ENCODE assay signal across 17 cellular contexts in the genomic region with DNA sequence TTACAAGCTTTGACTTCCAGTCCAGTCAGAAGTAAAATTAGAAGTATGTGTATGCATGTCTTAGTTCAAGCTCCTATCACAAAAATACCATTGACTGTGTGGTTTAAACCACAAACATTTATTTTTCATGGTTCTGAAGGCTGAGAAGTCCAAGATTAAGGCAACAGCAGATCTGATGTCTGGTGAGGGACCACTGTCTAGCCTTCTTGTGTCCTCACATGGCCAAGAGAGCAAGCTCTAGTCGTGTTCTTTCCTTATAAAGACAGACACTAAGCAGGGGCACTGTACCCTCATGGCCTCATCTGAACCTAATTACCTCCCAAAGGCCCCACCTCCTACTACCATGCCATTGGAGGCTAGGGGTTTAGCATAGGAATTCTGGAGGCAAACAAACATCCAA. TPM values are rescaled to one million over a fixed set of nuclear protein-coding genes. Genes with fewer than 3 reads are reported as not detected.
DNase-seq lines count a peak whose midpoint lies in the region; ATAC-seq, FAIRE-seq and TF ChIP-seq lines count a peak whose summit lies in the region.
"Had no signal": no experiment of that assay in that cellular context is flagged by ENCODE, and none has a peak within 500 bp of the region (broad histone marks: within the 10 kb centered on the region; RNA-seq: fewer than 3 reads in every experiment).

No MANE protein-coding gene starts in this region.

- peaks cover 60% of the 10 kb centered on the region for H3K4me1 ChIP-seq in HepG2 (ENCODE audit: insufficient read depth, low read length)
- no peaks in the 10 kb centered on the region for H3K4me1 ChIP-seq in right lobe of liver
- H3K4me1 ChIP-seq in SK-N-SH (ENCODE audit: control insufficient read depth in 1 of 2, insufficient read depth in 2 of 2, low read depth in 1 of 2, low read length in 1 of 2), result peaks cover 0 to 3% of the 10 kb centered on the region in 2 experiments; a peak in 3 of 4 replicates
- H3K4me1 ChIP-seq: upper lobe of right lung had no signal

- no peaks in the 10 kb centered on the region for H3K9me2 ChIP-seq in SK-N-SH

- H3K27ac ChIP-seq in HepG2 (ENCODE audit: extremely low read length, insufficient read depth, low read length), result no peak overlapping the region
- no peak overlapping the region for H3K27ac ChIP-seq in right lobe of liver
- H3K27ac ChIP-seq in SK-N-SH (ENCODE audit: low read depth in 2 of 2, low read length in 1 of 2), result peak overlapping the region in 1 of 2 experiments; percentile 5; a peak in 2 of 4 replicates
- H3K27ac ChIP-seq: foreskin keratinocyte, upper lobe of right lung had no signal

- H4K20me1 ChIP-seq in HepG2 (ENCODE audit: insufficient read depth, low read length) (no peaks in the 10 kb centered on the region), SK-N-SH (ENCODE audit: insufficient read depth) (no peaks in the 10 kb centered on the region)

- H3K9me3 ChIP-seq in HepG2 (ENCODE audit: low read length) (no peaks in the 10 kb centered on the region), right lobe of liver (no peaks in the 10 kb centered on the region), SK-N-SH (no peaks in the 10 kb centered on the region)
- H3K9me3 ChIP-seq: upper lobe of right lung had no signal

- H3K27ac Mint-ChIP-seq in activated CD4-positive, alpha-beta T cell treated with anti-CD3 and anti-CD28 coated beads, Interleukin-2, amount 10 ng/mL, durations not matched to agents 24 days and 14 days, result no peak overlapping the region
- H3K27ac Mint-ChIP-seq: natural killer cell had no signal

- peak; percentile 41 for DNase-seq in HepG2 (ENCODE audit: low spot score)
- no peak for DNase-seq in right lobe of liver
- no peak for DNase-seq in SK-N-SH
- peak; percentile 48 for DNase-seq in fibroblast of villous mesenchyme (ENCODE audit: low read depth)
- no peak for DNase-seq in SIG-M5 treated with dmso at 0.1 percent for 504 hours (lab: John Stamatoyannopoulos, UW; ENCODE audit: unreplicated experiment)
- DNase-seq in lower leg skin (ENCODE audit: low spot score in 2 of 2), result no peak
- DNase-seq in NCI-H1930 (lab: John Stamatoyannopoulos, UW), result no peak
- DNase-seq in activated CD4-positive, alpha-beta T cell treated with anti-CD3 and anti-CD28 coated beads, Interleukin-2, amount 10 ng/mL, durations not matched to agents 24 days and 14 days, result no peak
- DNase-seq: foreskin keratinocyte; left ventricle myocardium superior; MV-4-11; natural killer cell; NCI-H2081 treated with DMSO at 0.1 percent for 48 hours; stimulated activated CD4-positive, alpha-beta T cell treated with anti-CD3 and anti-CD28 coated beads, Interleukin-12 subunit alpha, Interleukin-12 subunit beta, amount 100 ng/mL, for 4 hours; stimulated activated naive CD4-positive, alpha-beta T cell; upper lobe of right lung had no signal

- H3K4me1 Mint-ChIP-seq in activated CD4-positive, alpha-beta T cell treated with anti-CD3 and anti-CD28 coated beads, Interleukin-2, amount 10 ng/mL, durations not matched to agents 24 days and 14 days, result no peaks in the 10 kb centered on the region
- H3K4me1 Mint-ChIP-seq: natural killer cell had no signal

- no peak for TF ChIP-seq POLR2A in HepG2 (IDR thresholded peaks at IDR 0.05; ENCODE audit: insufficient read depth in 1 of 2, low read depth in 2 of 2, low read length in 2 of 2)
- TF ChIP-seq POLR2A in right lobe of liver (IDR thresholded peaks at IDR 0.05), result no peak
- TF ChIP-seq POLR2A in lower leg skin (IDR thresholded peaks at IDR 0.05), result no peak

- CTCF ChIA-PET in HepG2 (lab: Yijun Ruan, JAX; ENCODE audit: low intra/inter-chr PET ratio, low total read pairs), result no interaction called here
- CTCF ChIA-PET in SK-N-SH (lab: Yijun Ruan, JAX), result interaction anchor here (0.8 to 1.3 kb wide), 3 partner anchors 12 to 616 kb away, joined by 3 to 6 read pairs (median 3); no protein-coding TSS in a partner anchor

- no peak for TF ChIP-seq CTCF in HepG2 (CRISPR knock-in tag; IDR thresholded peaks at IDR 0.05)
- TF ChIP-seq CTCF in right lobe of liver (IDR thresholded peaks at IDR 0.05), result no peak
- TF ChIP-seq CTCF in SK-N-SH (IDR thresholded peaks at IDR 0.05), result no peak
- TF ChIP-seq CTCF in fibroblast of villous mesenchyme (IDR thresholded peaks at IDR 0.05; ENCODE audit: insufficient read depth, low read depth, low read length), result no peak
- no peak for TF ChIP-seq CTCF in lower leg skin (IDR thresholded peaks at IDR 0.05)

- H3K9me3 Mint-ChIP-seq in activated CD4-positive, alpha-beta T cell treated with anti-CD3 and anti-CD28 coated beads, Interleukin-2, amount 10 ng/mL, durations not matched to agents 24 days and 14 days, result no peaks in the 10 kb centered on the region
- H3K9me3 Mint-ChIP-seq: natural killer cell had no signal

- in situ Hi-C loops in HepG2 (cut with HindIII; ENCODE audit: extremely low pct_ligation_motif_present, low pct_unique_long_range_greater_than_20kb), result loop anchor here (10.0 kb wide), 1 partner anchor 299 kb away; no protein-coding TSS in a partner anchor

- H3K27me3 ChIP-seq in HepG2 (ENCODE audit: control insufficient read depth in 1 of 2, insufficient read depth in 2 of 2, low read length in 2 of 2) (no peaks in the 10 kb centered on the region), right lobe of liver (no peaks in the 10 kb centered on the region), SK-N-SH (ENCODE audit: insufficient read depth) (no peaks in the 10 kb centered on the region)
- H3K27me3 ChIP-seq: foreskin keratinocyte, upper lobe of right lung had no signal

- WGBS in HepG2 (ENCODE audit: low lambda C conversion rate), result 14% methylated on average over 1 of the region's 1 CpG
- 88% methylated on average over 1 of the region's 1 CpG for WGBS in right lobe of liver (ENCODE audit: insufficient coverage, low coverage, low lambda C conversion rate, missing lambda C conversion rate)
- WGBS in SK-N-SH (ENCODE audit: low lambda C conversion rate), result 63% methylated on average over 1 of the region's 1 CpG
- 75 to 78% methylated on average over 1 of the region's 1 CpG for WGBS in lower leg skin, 2 donors

- ATAC-seq in HepG2 (peak; percentile 51; the same call in 1 of the 3 replicates), right lobe of liver (no peak)
- ATAC-seq: foreskin keratinocyte, left ventricle myocardium superior, natural killer cell, upper lobe of right lung had no signal

- H3K9ac ChIP-seq in HepG2 (ENCODE audit: insufficient read depth, low read depth, low read length) (no peak overlapping the region), SK-N-SH (no peak overlapping the region)

- intact Hi-C loops in HepG2 (cut with micrococcal nuclease; ENCODE audit: unreplicated experiment) (loop anchor here (10.0 kb wide), 1 partner anchor 299 kb away; no protein-coding TSS in a partner anchor), right lobe of liver (cut with DNase I) (no loop called here), lower leg skin (cut with DNase I; ENCODE audit: low total_unique reads) (loop anchor here (10.0 kb wide), 1 partner anchor 619 kb away; no protein-coding TSS in a partner anchor)
- intact Hi-C loops in activated CD4-positive, alpha-beta T cell treated with anti-CD3 and anti-CD28 coated beads, Interleukin-2, amount 10 ng/mL, durations not matched to agents 24 days and 14 days (cut with micrococcal nuclease), result no loop called here

- H3K36me3 ChIP-seq in HepG2 (replicated peaks in 1 of 2; ENCODE audit: control insufficient read depth in 1 of 2, insufficient read depth in 2 of 2, low read length in 2 of 2) (no peaks in the 10 kb centered on the region), right lobe of liver (no peaks in the 10 kb centered on the region), SK-N-SH (replicated peaks in 1 of 2; ENCODE audit: control insufficient read depth in 1 of 2, insufficient read depth in 2 of 2, low read length in 1 of 2) (no peaks in the 10 kb centered on the region)
- H3K36me3 ChIP-seq: upper lobe of right lung had no signal

- TF ChIP-seq RAD21 in HepG2 (CRISPR knock-in tag; IDR thresholded peaks at IDR 0.05) (no peak), SK-N-SH (IDR thresholded peaks at IDR 0.05; ENCODE audit: low read length) (no peak)

- H2AFZ ChIP-seq in HepG2 (ENCODE audit: low read length) (no peak overlapping the region), SK-N-SH (ENCODE audit: low read depth) (no peak overlapping the region)

- H3K79me2 ChIP-seq in HepG2 (ENCODE audit: insufficient read depth, low read length) (no peaks in the 10 kb centered on the region), SK-N-SH (ENCODE audit: insufficient read depth) (no peaks in the 10 kb centered on the region)

- no peaks in the 10 kb centered on the region for H3K36me3 Mint-ChIP-seq in activated CD4-positive, alpha-beta T cell treated with anti-CD3 and anti-CD28 coated beads, Interleukin-2, amount 10 ng/mL, durations not matched to agents 24 days and 14 days (ENCODE audit: low read depth)
- H3K36me3 Mint-ChIP-seq: natural killer cell had no signal

- POLR2A ChIA-PET in HepG2 (lab: Yijun Ruan, JAX), result interaction anchor here (1.0 kb wide), 1 partner anchor 41 kb away, joined by 3 read pairs; the partner anchor contains the start of gene ARL4A
- POLR2A ChIA-PET in SK-N-SH (lab: Yijun Ruan, JAX), result no interaction called here

- peaks cover 2% of the 10 kb centered on the region for H3K27me3 Mint-ChIP-seq in activated CD4-positive, alpha-beta T cell treated with anti-CD3 and anti-CD28 coated beads, Interleukin-2, amount 10 ng/mL, durations not matched to agents 24 days and 14 days

- no peak overlapping the region for H3K4me3 ChIP-seq in HepG2 (replicated peaks in 1 of 3; ENCODE audit: insufficient read depth in 1 of 3, low read depth in 2 of 3, low read length in 3 of 3)
- H3K4me3 ChIP-seq in right lobe of liver, result no peak overlapping the region
- no peak overlapping the region for H3K4me3 ChIP-seq in SK-N-SH (ENCODE audit: low read depth in 2 of 2, low read length in 1 of 2)
- no peak overlapping the region for H3K4me3 ChIP-seq in fibroblast of villous mesenchyme (ENCODE audit: low read depth, low read length)
- no peak overlapping the region for H3K4me3 ChIP-seq in lower leg skin (ENCODE audit: low read depth, poor library complexity, severe bottlenecking)
- H3K4me3 ChIP-seq: upper lobe of right lung had no signal

- no TSS peak for BruUV-seq in HepG2 (replicated peaks; lab: Mats Ljungman, UMichigan)

- H3K4me3 Mint-ChIP-seq in activated CD4-positive, alpha-beta T cell treated with anti-CD3 and anti-CD28 coated beads, Interleukin-2, amount 10 ng/mL, durations not matched to agents 24 days and 14 days, result no peak overlapping the region
- H3K4me3 Mint-ChIP-seq: natural killer cell had no signal

- H3F3A ChIP-seq in SK-N-SH (replicated peaks; ENCODE audit: insufficient read depth), result peaks cover 27% of the 10 kb centered on the region

- H3K4me2 ChIP-seq in HepG2 (ENCODE audit: low read depth, low read length) (no peak overlapping the region), SK-N-SH (no peak overlapping the region)

- no peak for TF ChIP-seq EP300 in HepG2 (IDR thresholded peaks at IDR 0.05; ENCODE audit: low read depth in 2 of 2, low read length in 2 of 2)
- no peak for TF ChIP-seq EP300 in HepG2 (CRISPR knock-in tag; IDR thresholded peaks at IDR 0.05; ENCODE audit: borderline replicate concordance)
- no peak; a peak in 1 of 4 replicates for TF ChIP-seq EP300 in SK-N-SH (IDR thresholded peaks at IDR 0.05; ENCODE audit: borderline replicate concordance in 1 of 2, low read depth in 1 of 2, low read length in 1 of 2)

- no peak for FAIRE-seq in HepG2 (lab: Jason Lieb, UNC)
- FAIRE-seq: G401.6 had no signal

RNA-seq across cellular contexts. Expression of gene ARL4A, which starts 41.3 kb away (rescaled TPM):
- 25.6 and 29.3 TPM in 2 replicates for total RNA-seq in HepG2 (2016; rRNA removed; fragmentation: Illumina TruSeq; extraction: Trizol)
- 17.3 and 19.0 TPM in 2 replicates for total RNA-seq in HepG2 (2016; cell fraction: cytosol; rRNA removed; fragmentation: Illumina TruSeq; extraction: Trizol; ENCODE audit: low read depth)
- total RNA-seq in HepG2 (2016; cell fraction: insoluble cytoplasmic fraction; rRNA removed; fragmentation: Illumina TruSeq; extraction: Trizol), result 26.6 and 32.4 TPM in 2 replicates
- 26.0 and 30.7 TPM in 2 replicates for total RNA-seq in HepG2 (2016; cell fraction: membrane; rRNA removed; fragmentation: Illumina TruSeq; extraction: Trizol)
- total RNA-seq in HepG2 (2016; cell fraction: nucleus; rRNA removed; fragmentation: Illumina TruSeq; extraction: Trizol), result 21.7 and 22.6 TPM in 2 replicates
- polyA plus RNA-seq in HepG2 (2011; rRNA removed), result 6.1 and 10.8 TPM in 2 replicates
- polyA plus RNA-seq in HepG2 (2011; cell fraction: cytosol; rRNA removed), result 6.0 and 7.0 TPM in 2 replicates
- 5.0 and 6.5 TPM in 2 replicates for polyA plus RNA-seq in HepG2 (2011; cell fraction: nucleus; rRNA removed)
- polyA plus RNA-seq in HepG2 (2012), result 12.3 and 18.1 TPM in 2 replicates
- 14.8 and 18.0 TPM in 2 replicates for polyA plus RNA-seq in HepG2 (2016; cell fraction: cytosol; fragmentation: Illumina TruSeq; extraction: Trizol; ENCODE audit: low read depth)
- polyA plus RNA-seq in HepG2 (2016; cell fraction: insoluble cytoplasmic fraction; fragmentation: Illumina TruSeq; extraction: Trizol; ENCODE audit: low read depth), result 22.2 and 26.1 TPM in 2 replicates
- 19.9 and 20.0 TPM in 2 replicates for polyA plus RNA-seq in HepG2 (2016; cell fraction: membrane; fragmentation: Illumina TruSeq; extraction: Trizol; ENCODE audit: low read depth)
- polyA plus RNA-seq in HepG2 (2016; cell fraction: nucleus; fragmentation: Illumina TruSeq; extraction: Trizol; ENCODE audit: insufficient read depth, low read depth), result 17.8 and 20.7 TPM in 2 replicates
- 6.7 and 12.2 TPM in 2 replicates for polyA minus RNA-seq in HepG2 (2011; rRNA and poly(A)+ RNA removed; ENCODE audit: low replicate concordance)
- polyA minus RNA-seq in HepG2 (2011; cell fraction: cytosol; rRNA and poly(A)+ RNA removed), result 5.7 and 6.4 TPM in 2 replicates
- 30.6 and 38.9 TPM in 2 replicates for polyA minus RNA-seq in HepG2 (2011; cell fraction: nucleus; rRNA and poly(A)+ RNA removed)
- total RNA-seq in right lobe of liver, result 10 to 100 TPM in 2 of 6 experiments, 1 to 10 TPM in 4; 4.4 to 19.2 (median 8.3) TPM
- 5.5 and 6.5 TPM in 2 replicates for polyA plus RNA-seq in SK-N-SH (2012; rRNA removed)
- 8.7 and 12.4 TPM in 2 replicates for polyA plus RNA-seq in SK-N-SH (2012; cell fraction: cytosol; rRNA removed)
- 3.1 and 3.3 TPM in 2 replicates for polyA plus RNA-seq in SK-N-SH (2012; cell fraction: nucleus; rRNA removed)
- 17.7 and 24.6 TPM in 2 replicates for total RNA-seq in fibroblast of villous mesenchyme
- 100 to 1,000 TPM in 3 of 4 donors, 10 to 100 TPM in 1; 94.9 to 253 (median 143) TPM for total RNA-seq in lower leg skin
- 8.9 and 11.0 TPM in 2 replicates for total RNA-seq in activated CD4-positive, alpha-beta T cell treated with anti-CD3 and anti-CD28 coated beads, Interleukin-2, amount 10 ng/mL, durations not matched to agents 24 days and 14 days

Comparison
In these comparisons a context has a peak if more than half of its experiments do, and no peak if none do; other contexts are left out.
1. DNase-seq: peak in HepG2 (single experiment) and fibroblast of villous mesenchyme (single experiment); none in right lobe of liver (0 of 3), SK-N-SH (single experiment), SIG-M5 treated with dmso at 0.1 percent for 504 hours (single experiment), lower leg skin (0 of 2), NCI-H1930 (0 of 2) and activated CD4-positive, alpha-beta T cell treated with anti-CD3 and anti-CD28 coated beads, Interleukin-2, amount 10 ng/mL, durations not matched to agents 24 days and 14 days (single experiment).
2. intact Hi-C loops: an anchor here in HepG2 (10.0 kb wide) and lower leg skin (10.0 kb wide); none called in right lobe of liver and activated CD4-positive, alpha-beta T cell treated with anti-CD3 and anti-CD28 coated beads, Interleukin-2, amount 10 ng/mL, durations not matched to agents 24 days and 14 days.
3. Of the 25 proteins assayed by ChIP-seq in both HepG2 and SK-N-SH: peak only in HepG2: none; only in SK-N-SH: PBX3 and TCF12; in both: none; in neither: 23.